ENCODE assay signal across 17 cellular contexts in the genomic region with DNA sequence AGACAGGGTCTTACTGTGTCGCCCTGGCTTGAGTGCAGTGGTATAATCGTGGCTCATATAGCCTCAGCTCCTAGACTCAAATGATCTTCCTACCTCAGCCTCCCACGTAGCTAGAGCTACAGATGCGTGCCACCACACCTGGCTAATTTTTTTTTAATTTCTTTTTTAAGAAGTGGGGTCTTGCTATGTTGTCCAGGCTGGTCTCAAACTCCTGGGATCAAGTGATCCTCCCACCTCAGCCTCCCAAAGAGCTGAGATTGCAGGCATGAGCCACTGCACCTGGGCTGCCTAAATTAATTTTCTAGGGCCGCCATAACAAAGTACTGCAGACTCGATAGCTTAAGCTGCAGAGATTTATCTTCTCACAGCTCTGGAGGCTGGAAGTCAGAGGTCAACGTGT. TPM values are rescaled to one million over a fixed set of nuclear protein-coding genes. Genes with fewer than 3 reads are reported as not detected.
"Had no signal": no experiment of that assay in that cellular context is flagged by ENCODE, and none has a peak within 500 bp of the region (broad histone marks: within the 10 kb centered on the region; RNA-seq: fewer than 3 reads in every experiment).

No MANE protein-coding gene starts in this region.

- H3K9me3 ChIP-seq: mucosa of descending colon, SK-N-SH, spleen, thoracic aorta had no signal

- H3K4me3 ChIP-seq: mucosa of descending colon, spleen had no signal

- DNase-seq: activated CD4-positive, alpha-beta T cell treated with anti-CD3 and anti-CD28 coated beads for 4 hours; activated CD8-positive, alpha-beta T cell treated with anti-CD3 and anti-CD28 coated beads for 36 hours; activated naive CD8-positive, alpha-beta T cell treated with anti-CD3 and anti-CD28 coated beads, Interleukin-2, amount 10 ng/mL, durations not matched to agents 7 days and 5 days; activated T-cell treated with anti-CD3 and anti-CD28 coated beads, Interleukin-2, amount 50 U/mL, for 72 hours; erythroblast; hippocampal formation; kidney; occipital lobe; SK-N-SH; spleen; stimulated activated naive CD8-positive, alpha-beta T cell treated with anti-CD3 and anti-CD28 coated beads, Interleukin-15, amount 100 ng/mL, for 72 hours; T-helper 1 cell; T1000 had no signal

- H3K27me3 ChIP-seq: spleen had no signal

- H3K9ac ChIP-seq: SK-N-SH had no signal

- ATAC-seq: activated CD8-positive, alpha-beta T cell treated with anti-CD3 and anti-CD28 coated beads for 36 hours; activated T-cell treated with anti-CD3 and anti-CD28 coated beads, Interleukin-2, amount 50 U/mL, for 72 hours; stimulated activated naive CD8-positive, alpha-beta T cell treated with anti-CD3 and anti-CD28 coated beads, Interleukin-15, amount 100 ng/mL, for 72 hours had no signal

RNA-seq across cellular contexts. Expression of a gene that starts 17.7 kb away (rescaled TPM):
- total RNA-seq: occipital lobe had no signal

RNA-seq across cellular contexts. Expression of a gene that starts 51.6 kb away (rescaled TPM):
- total RNA-seq: dermis microvascular lymphatic vessel endothelial cell, progenitor cell of endocrine pancreas had no signal
